12 cellular contexts compared by ENCODE assay signal in genomic region chr7:84247591-84247990, GRCh38. TPM values are rescaled to one million over a fixed set of nuclear protein-coding genes. Genes with fewer than 3 reads are reported as not detected.
DNase-seq lines count a peak whose midpoint lies in the region; ATAC-seq and TF ChIP-seq lines count a peak whose summit lies in the region.
"Had no signal": no experiment of that assay in that cellular context is flagged by ENCODE, and none has a peak within 500 bp of the region (broad histone marks: within the 10 kb centered on the region; RNA-seq: fewer than 3 reads in every experiment).

No MANE protein-coding gene starts in this region.

- DNase-seq in AG09309 (ENCODE audit: low read depth) = no peak
- DNase-seq in HFF-Myc (ENCODE audit: extremely low read depth, low read depth) = no peak
- peak; percentile 48 for DNase-seq in RWPE1 (ENCODE audit: low spot score)
- DNase-seq in fibroblast of the aortic adventitia (ENCODE audit: low read depth) = peak; percentile 62
- no peak for DNase-seq in activated naive CD8-positive, alpha-beta T cell treated with anti-CD3 and anti-CD28 coated beads for 36 hours
- no peak for DNase-seq in ovary
- DNase-seq in activated CD8-positive, alpha-beta memory T cell treated with anti-CD3 and anti-CD28 coated beads, Interleukin-2, amount 10 ng/mL, durations not matched to agents 7 days and 5 days = no peak
- DNase-seq: DMS79 treated with DMSO at 0.1 percent for 48 hours, endodermal cell, NCI-H1105, SW 1271 had no signal

- peaks cover 5% of the 10 kb centered on the region for H3K36me3 Mint-ChIP-seq in activated naive CD8-positive, alpha-beta T cell treated with anti-CD3 and anti-CD28 coated beads for 36 hours
- H3K36me3 Mint-ChIP-seq in activated CD8-positive, alpha-beta memory T cell treated with anti-CD3 and anti-CD28 coated beads, Interleukin-2, amount 10 ng/mL, durations not matched to agents 7 days and 5 days = no peaks in the 10 kb centered on the region

- no peak for TF ChIP-seq POLR2A in ovary (IDR thresholded peaks at IDR 0.05)

- H3K9me3 ChIP-seq in ovary = peaks cover 0 to 3% of the 10 kb centered on the region in 2 donors

- no peak overlapping the region for H3K4me3 Mint-ChIP-seq in activated naive CD8-positive, alpha-beta T cell treated with anti-CD3 and anti-CD28 coated beads for 36 hours
- no peak overlapping the region for H3K4me3 Mint-ChIP-seq in activated CD8-positive, alpha-beta memory T cell treated with anti-CD3 and anti-CD28 coated beads, Interleukin-2, amount 10 ng/mL, durations not matched to agents 7 days and 5 days
- H3K4me3 Mint-ChIP-seq: endodermal cell had no signal

- POLR2A ChIA-PET in RWPE1 (lab: Yijun Ruan, JAX; ENCODE audit: low non-redundant PET) = no interaction called here

- CTCF ChIA-PET in RWPE1 (lab: Yijun Ruan, JAX) = no interaction called here
- CTCF ChIA-PET in activated CD8-positive, alpha-beta memory T cell treated with anti-CD3 and anti-CD28 coated beads, Interleukin-2, amount 10 ng/mL, durations not matched to agents 7 days and 5 days (lab: Charles Lee) = no interaction called here

- no peaks in the 10 kb centered on the region for H3K27me3 Mint-ChIP-seq in activated naive CD8-positive, alpha-beta T cell treated with anti-CD3 and anti-CD28 coated beads for 36 hours
- H3K27me3 Mint-ChIP-seq in activated CD8-positive, alpha-beta memory T cell treated with anti-CD3 and anti-CD28 coated beads, Interleukin-2, amount 10 ng/mL, durations not matched to agents 7 days and 5 days = no peaks in the 10 kb centered on the region

- H3K4me3 ChIP-seq in AG09309 (ENCODE audit: control insufficient read depth, low read depth, low read length) (no peak overlapping the region), HFF-Myc (replicated peaks; ENCODE audit: low read depth, low read length) (no peak overlapping the region), fibroblast of the aortic adventitia (ENCODE audit: low read depth, low read length) (no peak overlapping the region), ovary (no peak overlapping the region)

- H3K4me1 ChIP-seq in ovary (ENCODE audit: insufficient read depth) = no peaks in the 10 kb centered on the region

- H3K9me3 Mint-ChIP-seq in activated naive CD8-positive, alpha-beta T cell treated with anti-CD3 and anti-CD28 coated beads for 36 hours = peaks cover 17% of the 10 kb centered on the region
- H3K9me3 Mint-ChIP-seq in activated CD8-positive, alpha-beta memory T cell treated with anti-CD3 and anti-CD28 coated beads, Interleukin-2, amount 10 ng/mL, durations not matched to agents 7 days and 5 days (ENCODE audit: low read depth) = peaks cover 10% of the 10 kb centered on the region

- intact Hi-C loops in ovary (cut with DNase I) = no loop called here

- peaks cover 2% of the 10 kb centered on the region for H3K4me1 Mint-ChIP-seq in activated naive CD8-positive, alpha-beta T cell treated with anti-CD3 and anti-CD28 coated beads for 36 hours
- H3K4me1 Mint-ChIP-seq in activated CD8-positive, alpha-beta memory T cell treated with anti-CD3 and anti-CD28 coated beads, Interleukin-2, amount 10 ng/mL, durations not matched to agents 7 days and 5 days = no peaks in the 10 kb centered on the region

- TF ChIP-seq EP300 in ovary (IDR thresholded peaks at IDR 0.05) = no peak

- H3K36me3 ChIP-seq in ovary = no peaks in the 10 kb centered on the region

- no peak for ATAC-seq in activated CD8-positive, alpha-beta memory T cell treated with anti-CD3 and anti-CD28 coated beads, Interleukin-2, amount 10 ng/mL, durations not matched to agents 7 days and 5 days
- no peak for ATAC-seq in HG03139 (IDR thresholded peaks at IDR 0.05; ENCODE audit: unreplicated experiment)

- 62 to 71% (median 69%) methylated on average over 1 of the region's 1 CpG for WGBS in ovary, 3 donors

- H3K27ac ChIP-seq in RWPE1 (no peak overlapping the region), ovary (no peak overlapping the region)

- TF ChIP-seq CTCF in AG09309 (IDR thresholded peaks at IDR 0.05; ENCODE audit: control insufficient read depth, insufficient read depth, low read depth, low read length, missing control alignments) = peak; percentile 24
- peak; percentile 10 for TF ChIP-seq CTCF in HFF-Myc (IDR thresholded peaks at IDR 0.05; ENCODE audit: low read depth, low read length, missing control alignments)
- TF ChIP-seq CTCF in RWPE1 (conservative IDR thresholded peaks at IDR 0.05; ENCODE audit: low read depth) = no peak
- TF ChIP-seq CTCF in fibroblast of the aortic adventitia (IDR thresholded peaks at IDR 0.05; ENCODE audit: insufficient read depth, low read length) = peak; percentile 18
- no peak for TF ChIP-seq CTCF in ovary (IDR thresholded peaks at IDR 0.05)

- H3K27me3 ChIP-seq in ovary = no peaks in the 10 kb centered on the region

- H3K27ac Mint-ChIP-seq in activated naive CD8-positive, alpha-beta T cell treated with anti-CD3 and anti-CD28 coated beads for 36 hours = no peak overlapping the region
- no peak overlapping the region for H3K27ac Mint-ChIP-seq in activated CD8-positive, alpha-beta memory T cell treated with anti-CD3 and anti-CD28 coated beads, Interleukin-2, amount 10 ng/mL, durations not matched to agents 7 days and 5 days
- H3K27ac Mint-ChIP-seq: endodermal cell had no signal

RNA-seq across cellular contexts. Expression of gene SEMA3A, which starts 53.0 kb away (rescaled TPM):
- total RNA-seq in fibroblast of the aortic adventitia (ENCODE audit: low replicate concordance) (1.6 and 118 TPM in 2 replicates), ovary (1 to 10 TPM in 6 of 7 donors, under 1 TPM in 1; 0.76 to 6.3 (median 2.2) TPM)
- 1 to 10 TPM; 1.9 to 2.2 TPM for total RNA-seq in activated naive CD8-positive, alpha-beta T cell treated with anti-CD3 and anti-CD28 coated beads for 36 hours
- polyA plus RNA-seq in ovary = 10 to 100 TPM in 1 of 2 donors, under 1 TPM in 1; 0.82 to 23.0 TPM
- total RNA-seq in activated CD8-positive, alpha-beta memory T cell treated with anti-CD3 and anti-CD28 coated beads, Interleukin-2, amount 10 ng/mL, durations not matched to agents 7 days and 5 days = 1 to 10 TPM in 1 of 2 experiments, under 1 TPM in 1; 0.82 to 1.4 TPM

Comparison
In these comparisons a context has a peak if more than half of its experiments do, and no peak if none do; other contexts are left out.
1. DNase-seq: peak in RWPE1 (single experiment) and fibroblast of the aortic adventitia (single experiment); none in AG09309 (single experiment), HFF-Myc (single experiment), activated naive CD8-positive, alpha-beta T cell treated with anti-CD3 and anti-CD28 coated beads for 36 hours (single experiment), ovary (0 of 5) and activated CD8-positive, alpha-beta memory T cell treated with anti-CD3 and anti-CD28 coated beads, Interleukin-2, amount 10 ng/mL, durations not matched to agents 7 days and 5 days (single experiment).
2. CTCF ChIP-seq: peak in AG09309 (single experiment), HFF-Myc (single experiment) and fibroblast of the aortic adventitia (single experiment); none in RWPE1 (single experiment) and ovary (0 of 3).